ENCODE assay signal across 36 cellular contexts in the genomic region with DNA sequence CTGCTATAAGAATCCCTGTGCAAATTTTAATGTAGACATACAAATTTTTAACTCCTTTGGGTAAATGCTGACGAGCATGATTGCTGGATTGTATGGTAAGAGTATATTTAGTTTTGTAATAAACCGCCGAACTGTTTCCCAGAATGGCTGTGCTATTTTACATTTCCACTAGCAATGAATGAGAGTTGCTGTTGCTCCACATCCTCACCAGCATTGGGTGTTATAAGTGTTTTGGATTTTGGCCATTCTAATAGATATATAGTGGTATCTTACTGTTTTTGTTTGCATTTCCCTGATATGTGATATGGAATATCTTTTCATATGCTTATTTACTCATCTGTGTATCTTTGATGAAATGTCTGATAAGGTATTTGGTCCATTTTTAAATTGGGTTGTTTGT.
"Had no signal": no experiment of that assay in that cellular context is flagged by ENCODE, and none has a peak within 500 bp of the region (broad histone marks: within the 10 kb centered on the region; RNA-seq: fewer than 3 reads in every experiment).

No MANE protein-coding gene starts in this region.

- H3K9me3 ChIP-seq: ascending aorta had no signal

- H3K27ac Mint-ChIP-seq: activated CD4-positive, alpha-beta memory T cell treated with anti-CD3 and anti-CD28 coated beads for 36 hours; activated CD4-positive, alpha-beta T cell treated with anti-CD3 and anti-CD28 coated beads, Interleukin-2, amount 10 ng/mL, durations not matched to agents 24 days and 14 days; activated CD8-positive, alpha-beta T cell treated with anti-CD3 and anti-CD28 coated beads for 36 hours; activated naive CD4-positive, alpha-beta T cell treated with anti-CD3 and anti-CD28 coated beads, Interleukin-2, amount 10 ng/mL, durations not matched to agents 7 days and 5 days; activated naive CD4-positive, alpha-beta T cell treated with anti-CD3 and anti-CD28 coated beads, Interleukin-2, amount 50 U/mL, for 24 hours; activated naive CD8-positive, alpha-beta T cell; activated naive CD8-positive, alpha-beta T cell treated with anti-CD3 and anti-CD28 coated beads, Interleukin-2, amount 10 ng/mL, durations not matched to agents 7 days and 5 days; activated naive CD8-positive, alpha-beta T cell treated with anti-CD3 and anti-CD28 coated beads, Interleukin-2, amount 50 U/mL, for 24 hours; activated T-helper 1 cell treated with anti-CD3 and anti-CD28 coated beads, Interleukin-12 subunit alpha, Interleukin-12 subunit beta, Interleukin-2, Interleukin-4 antibody, amounts not matched to agents 30 ng/mL and 10 ng/mL and 1 ng/mL, durations not matched to agents 14 hours and 24 hours and 36 hours; activated T-helper 17 cell treated with anti-CD3 and anti-CD28 coated beads, Interleukin-2, amount 50 U/mL, for 72 hours; brain; T-helper 1 cell treated with Interleukin-12 subunit alpha and Interleukin-12 subunit beta and Interleukin-4 antibody, amounts not matched to agents 30 μg/mL and 1 μg/mL, for 36 hours; T-helper 2 cell treated with Interferon-gamma antibody and Interleukin-4, amounts not matched to agents 5 μg/mL and 100 μg/mL, for 36 hours had no signal

- H3K4me3 Mint-ChIP-seq: activated CD4-positive, alpha-beta memory T cell treated with anti-CD3 and anti-CD28 coated beads for 36 hours; activated CD4-positive, alpha-beta T cell treated with anti-CD3 and anti-CD28 coated beads, Interleukin-2, amount 10 ng/mL, durations not matched to agents 24 days and 14 days; activated CD8-positive, alpha-beta T cell treated with anti-CD3 and anti-CD28 coated beads for 36 hours; activated naive CD4-positive, alpha-beta T cell treated with anti-CD3 and anti-CD28 coated beads, Interleukin-2, amount 10 ng/mL, durations not matched to agents 7 days and 5 days; activated naive CD4-positive, alpha-beta T cell treated with anti-CD3 and anti-CD28 coated beads, Interleukin-2, amount 50 U/mL, for 24 hours; activated naive CD8-positive, alpha-beta T cell; activated naive CD8-positive, alpha-beta T cell treated with anti-CD3 and anti-CD28 coated beads, Interleukin-2, amount 10 ng/mL, durations not matched to agents 7 days and 5 days; activated naive CD8-positive, alpha-beta T cell treated with anti-CD3 and anti-CD28 coated beads, Interleukin-2, amount 50 U/mL, for 24 hours; activated T-cell treated with anti-CD3 and anti-CD28 coated beads, Interleukin-2, amount 50 U/mL, for 4 hours; activated T-helper 1 cell treated with anti-CD3 and anti-CD28 coated beads, Interleukin-12 subunit alpha, Interleukin-12 subunit beta, Interleukin-2, Interleukin-4 antibody, amounts not matched to agents 30 ng/mL and 10 ng/mL and 1 ng/mL, durations not matched to agents 14 hours and 24 hours and 36 hours; activated T-helper 17 cell treated with anti-CD3 and anti-CD28 coated beads, Interleukin-2, amount 50 U/mL, for 72 hours; brain; central memory CD8-positive, alpha-beta T cell; T-helper 1 cell treated with Interleukin-12 subunit alpha and Interleukin-12 subunit beta and Interleukin-4 antibody, amounts not matched to agents 30 μg/mL and 1 μg/mL, for 36 hours; T-helper 2 cell treated with Interferon-gamma antibody and Interleukin-4, amounts not matched to agents 5 μg/mL and 100 μg/mL, for 36 hours had no signal

- H3K36me3 ChIP-seq: ascending aorta had no signal

- H3K27ac ChIP-seq: ascending aorta, cardiac muscle cell, VCaP had no signal

- H3K27me3 ChIP-seq: ascending aorta, cardiac muscle cell had no signal

- H3K27me3 Mint-ChIP-seq: activated CD4-positive, alpha-beta memory T cell treated with anti-CD3 and anti-CD28 coated beads for 36 hours; activated CD4-positive, alpha-beta T cell treated with anti-CD3 and anti-CD28 coated beads, Interleukin-2, amount 10 ng/mL, durations not matched to agents 24 days and 14 days; activated CD8-positive, alpha-beta T cell treated with anti-CD3 and anti-CD28 coated beads for 36 hours; activated naive CD4-positive, alpha-beta T cell treated with anti-CD3 and anti-CD28 coated beads, Interleukin-2, amount 10 ng/mL, durations not matched to agents 7 days and 5 days; activated naive CD4-positive, alpha-beta T cell treated with anti-CD3 and anti-CD28 coated beads, Interleukin-2, amount 50 U/mL, for 24 hours; activated naive CD8-positive, alpha-beta T cell; activated naive CD8-positive, alpha-beta T cell treated with anti-CD3 and anti-CD28 coated beads, Interleukin-2, amount 10 ng/mL, durations not matched to agents 7 days and 5 days; activated naive CD8-positive, alpha-beta T cell treated with anti-CD3 and anti-CD28 coated beads, Interleukin-2, amount 50 U/mL, for 24 hours; activated T-helper 17 cell treated with anti-CD3 and anti-CD28 coated beads, Interleukin-2, amount 50 U/mL, for 72 hours; brain; central memory CD8-positive, alpha-beta T cell had no signal

- H3K4me1 ChIP-seq: ascending aorta had no signal

- H3K9me3 Mint-ChIP-seq: activated CD4-positive, alpha-beta memory T cell treated with anti-CD3 and anti-CD28 coated beads for 36 hours; activated CD4-positive, alpha-beta T cell treated with anti-CD3 and anti-CD28 coated beads, Interleukin-2, amount 10 ng/mL, durations not matched to agents 24 days and 14 days; activated CD8-positive, alpha-beta T cell treated with anti-CD3 and anti-CD28 coated beads for 36 hours; activated naive CD4-positive, alpha-beta T cell treated with anti-CD3 and anti-CD28 coated beads, Interleukin-2, amount 10 ng/mL, durations not matched to agents 7 days and 5 days; activated naive CD8-positive, alpha-beta T cell treated with anti-CD3 and anti-CD28 coated beads, Interleukin-2, amount 10 ng/mL, durations not matched to agents 7 days and 5 days; activated T-cell treated with anti-CD3 and anti-CD28 coated beads, Interleukin-2, amount 50 U/mL, for 4 hours; activated T-helper 1 cell treated with anti-CD3 and anti-CD28 coated beads, Interleukin-12 subunit alpha, Interleukin-12 subunit beta, Interleukin-2, Interleukin-4 antibody, amounts not matched to agents 30 ng/mL and 10 ng/mL and 1 ng/mL, durations not matched to agents 14 hours and 24 hours and 36 hours; activated T-helper 17 cell treated with anti-CD3 and anti-CD28 coated beads, Interleukin-2, amount 50 U/mL, for 72 hours; central memory CD8-positive, alpha-beta T cell; T-helper 1 cell treated with Interleukin-12 subunit alpha and Interleukin-12 subunit beta and Interleukin-4 antibody, amounts not matched to agents 30 μg/mL and 1 μg/mL, for 36 hours; T-helper 2 cell treated with Interferon-gamma antibody and Interleukin-4, amounts not matched to agents 5 μg/mL and 100 μg/mL, for 36 hours had no signal

- FAIRE-seq: bronchial epithelial cell, TTC549 had no signal

- H3K4me1 Mint-ChIP-seq: activated naive CD4-positive, alpha-beta T cell treated with anti-CD3 and anti-CD28 coated beads, Interleukin-2, amount 10 ng/mL, durations not matched to agents 7 days and 5 days; activated naive CD8-positive, alpha-beta T cell treated with anti-CD3 and anti-CD28 coated beads, Interleukin-2, amount 10 ng/mL, durations not matched to agents 7 days and 5 days had no signal

- H3K4me3 ChIP-seq: ascending aorta, cardiac muscle cell had no signal

- DNase-seq: activated CD4-positive, alpha-beta memory T cell treated with anti-CD3 and anti-CD28 coated beads for 36 hours; activated CD4-positive, alpha-beta T cell treated with anti-CD3 and anti-CD28 coated beads for 4 hours; activated CD4-positive, alpha-beta T cell treated with anti-CD3 and anti-CD28 coated beads, Interleukin-2, amount 10 ng/mL, durations not matched to agents 24 days and 14 days; activated CD4-positive, alpha-beta T cell treated with anti-CD3 and anti-CD28 coated beads, Interleukin-2, amount 50 U/mL, for 1 hour; activated CD4-positive, alpha-beta T cell treated with anti-CD3 and anti-CD28 coated beads, Interleukin-2, amount 50 U/mL, for 4 hours; activated CD4-positive, CD25-positive, alpha-beta regulatory T cell treated with anti-CD3 and anti-CD28 coated beads, Interleukin-2, amount 50 U/mL, for 72 hours; activated CD8-positive, alpha-beta memory T cell treated with anti-CD3 and anti-CD28 coated beads, Interleukin-2, amount 50 U/mL, for 4 hours; activated CD8-positive, alpha-beta T cell treated with anti-CD3 and anti-CD28 coated beads for 36 hours; activated gamma-delta T cell; activated naive CD4-positive, alpha-beta T cell treated with anti-CD3 and anti-CD28 coated beads, Interleukin-2, amount 10 ng/mL, durations not matched to agents 7 days and 5 days; activated naive CD4-positive, alpha-beta T cell treated with Interleukin-2 at 50 U/mL for 16 hours; activated naive CD8-positive, alpha-beta T cell treated with anti-CD3 and anti-CD28 coated beads, Interleukin-2, amount 10 ng/mL, durations not matched to agents 7 days and 5 days; activated naive CD8-positive, alpha-beta T cell treated with anti-CD3 and anti-CD28 coated beads, Interleukin-2, amount 50 U/mL, for 24 hours; activated T-cell treated with anti-CD3 and anti-CD28 coated beads for 4 hours; activated T-cell treated with anti-CD3 and anti-CD28 coated beads, Interleukin-2, amount 50 U/mL, for 1 hour; activated T-cell treated with anti-CD3 and anti-CD28 coated beads, Interleukin-2, amount 50 U/mL, for 4 hours; amygdala; anterior cingulate cortex; caudate nucleus; cerebellar nuclear complex; T-helper 1 cell; T-helper 2 cell; T-helper 9 cell had no signal

- ATAC-seq: activated CD8-positive, alpha-beta T cell treated with anti-CD3 and anti-CD28 coated beads for 36 hours; activated naive CD8-positive, alpha-beta T cell treated with anti-CD3 and anti-CD28 coated beads, Interleukin-2, amount 50 U/mL, for 24 hours; activated T-cell treated with anti-CD3 and anti-CD28 coated beads, Interleukin-2, amount 50 U/mL, for 4 hours; activated T-helper 17 cell treated with anti-CD3 and anti-CD28 coated beads, Interleukin-2, amount 50 U/mL, for 72 hours had no signal
